Comparison of ENCODE assay signal across 14 cellular contexts in the genomic region with DNA sequence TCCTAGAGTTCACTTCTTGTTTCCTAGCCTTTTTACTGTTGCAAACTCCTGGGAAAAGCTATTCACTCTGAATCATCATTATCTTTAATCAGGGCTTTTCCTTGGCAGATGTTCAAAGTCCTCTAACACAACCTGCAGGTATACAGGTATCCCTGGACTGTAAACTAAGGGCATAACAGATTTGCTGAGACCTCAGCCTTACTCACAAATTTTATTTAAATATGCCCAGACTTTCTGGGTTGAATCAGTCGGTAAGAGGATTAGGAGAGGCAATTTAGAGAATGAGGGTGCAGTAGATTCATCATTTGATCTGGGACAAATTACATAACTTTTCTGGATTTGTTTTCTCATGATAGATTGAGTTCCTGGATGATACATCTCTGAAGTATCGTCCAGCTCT. TPM values are rescaled to one million over a fixed set of nuclear protein-coding genes. Genes with fewer than 3 reads are reported as not detected.
A peak's percentile ranks its signal among the peaks of the same experiment; 100 is the strongest.
DNase-seq lines count a peak whose midpoint lies in the region; ATAC-seq, FAIRE-seq and TF ChIP-seq lines count a peak whose summit lies in the region.
"Had no signal": no experiment of that assay in that cellular context is flagged by ENCODE, and none has a peak within 500 bp of the region (broad histone marks: within the 10 kb centered on the region; RNA-seq: fewer than 3 reads in every experiment).

No MANE protein-coding gene starts in this region.

- CTCF ChIA-PET in activated naive CD4-positive, alpha-beta T cell treated with anti-CD3 and anti-CD28 coated beads, Interleukin-2, amount 10 ng/mL, durations not matched to agents 7 days and 5 days (lab: Charles Lee): no interaction called here

- H3K36me3 Mint-ChIP-seq in activated naive CD4-positive, alpha-beta T cell treated with anti-CD3 and anti-CD28 coated beads, Interleukin-2, amount 10 ng/mL, durations not matched to agents 7 days and 5 days: peaks cover 29% of the 10 kb centered on the region
- H3K36me3 Mint-ChIP-seq in glutamatergic neuron (ENCODE audit: unreplicated experiment): peaks cover 7% of the 10 kb centered on the region

- peaks cover 28% of the 10 kb centered on the region for H3K4me1 Mint-ChIP-seq in activated naive CD4-positive, alpha-beta T cell treated with anti-CD3 and anti-CD28 coated beads, Interleukin-2, amount 10 ng/mL, durations not matched to agents 7 days and 5 days
- H3K4me1 Mint-ChIP-seq in glutamatergic neuron (ENCODE audit: low read depth, unreplicated experiment): peaks cover 3% of the 10 kb centered on the region

- H3K4me3 Mint-ChIP-seq in activated naive CD4-positive, alpha-beta T cell treated with anti-CD3 and anti-CD28 coated beads, Interleukin-2, amount 10 ng/mL, durations not matched to agents 7 days and 5 days: peak overlapping the region; percentile 40
- H3K4me3 Mint-ChIP-seq in glutamatergic neuron (ENCODE audit: unreplicated experiment): no peak overlapping the region
- H3K4me3 Mint-ChIP-seq: activated naive CD4-positive, alpha-beta T cell treated with anti-CD3 and anti-CD28 coated beads, Interleukin-2, amount 50 U/mL, for 24 hours had no signal

- H3K9me3 ChIP-seq in small intestine (ENCODE audit: control insufficient read depth, low read depth): no peaks in the 10 kb centered on the region
- H3K9me3 ChIP-seq: upper lobe of left lung had no signal

- H3K4me1 ChIP-seq in small intestine (ENCODE audit: control insufficient read depth in 2 of 2, insufficient read depth in 1 of 2, low read depth in 1 of 2, low read length in 1 of 2): peaks cover 0 to 3% of the 10 kb centered on the region in 2 donors

- H3K27ac ChIP-seq in VCaP (peak overlapping the region; percentile 95), small intestine (ENCODE audit: low read depth in 1 of 2, low read length in 1 of 2) (peak overlapping the region in 1 of 2 donors; percentile 24)

- no peak overlapping the region for H3K4me3 ChIP-seq in foreskin fibroblast (ENCODE audit: low read depth in 1 of 2, low read length in 2 of 2)
- H3K4me3 ChIP-seq in small intestine (ENCODE audit: low read depth in 1 of 2, low read length in 2 of 2): no peak overlapping the region
- H3K4me3 ChIP-seq: upper lobe of left lung had no signal

- DNase-seq in activated naive CD4-positive, alpha-beta T cell treated with anti-CD3 and anti-CD28 coated beads, Interleukin-2, amount 10 ng/mL, durations not matched to agents 7 days and 5 days: no peak
- no peak for DNase-seq in activated naive CD4-positive, alpha-beta T cell (lab: John Stamatoyannopoulos, UW)
- DNase-seq in foreskin fibroblast (peak; percentile 29 to 56), small intestine (peak; percentile 89), glutamatergic neuron (no peak), NCI-H146 (lab: John Stamatoyannopoulos, UW) (no peak)
- DNase-seq: NCI-H1436 treated with DMSO at 0.1 percent for 48 hours; NCI-H524; RPMI8226; stimulated activated CD4-positive, alpha-beta T cell treated with anti-CD3 and anti-CD28 coated beads, Interleukin-2, amount 100 ng/mL, for 24 hours had no signal

- H3K9me3 Mint-ChIP-seq in activated naive CD4-positive, alpha-beta T cell treated with anti-CD3 and anti-CD28 coated beads, Interleukin-2, amount 10 ng/mL, durations not matched to agents 7 days and 5 days: peaks cover 9% of the 10 kb centered on the region
- peaks cover 15% of the 10 kb centered on the region for H3K9me3 Mint-ChIP-seq in glutamatergic neuron (ENCODE audit: unreplicated experiment)

- no peaks in the 10 kb centered on the region for H3K36me3 ChIP-seq in small intestine (ENCODE audit: control insufficient read depth in 2 of 2, insufficient read depth in 2 of 2, low read length in 2 of 2)
- H3K36me3 ChIP-seq: upper lobe of left lung had no signal

- 24 to 53% (median 41%) methylated on average over 2 of the region's 2 CpGs for WGBS in small intestine, 3 donors

- FAIRE-seq in small intestine (lab: Jason Lieb, UNC): no peak

- no peaks in the 10 kb centered on the region for H3K27me3 ChIP-seq in small intestine (ENCODE audit: control insufficient read depth in 2 of 2, insufficient read depth in 2 of 2, low read length in 2 of 2)
- H3K27me3 ChIP-seq: upper lobe of left lung had no signal

- no peak for TF ChIP-seq CTCF in VCaP (conservative IDR thresholded peaks at IDR 0.05)
- no peak for TF ChIP-seq CTCF in foreskin fibroblast (IDR thresholded peaks at IDR 0.05; ENCODE audit: low read depth, low read length)
- no peak for TF ChIP-seq CTCF in glutamatergic neuron (IDR thresholded peaks at IDR 0.05; ENCODE audit: partially characterized antibody, unreplicated experiment)

- no peaks in the 10 kb centered on the region for H3K27me3 Mint-ChIP-seq in activated naive CD4-positive, alpha-beta T cell treated with anti-CD3 and anti-CD28 coated beads, Interleukin-2, amount 10 ng/mL, durations not matched to agents 7 days and 5 days
- peaks cover 9% of the 10 kb centered on the region for H3K27me3 Mint-ChIP-seq in glutamatergic neuron (ENCODE audit: unreplicated experiment)
- H3K27me3 Mint-ChIP-seq: activated naive CD4-positive, alpha-beta T cell treated with anti-CD3 and anti-CD28 coated beads, Interleukin-2, amount 50 U/mL, for 24 hours had no signal

- ATAC-seq in GM21619 (IDR thresholded peaks at IDR 0.05; ENCODE audit: unreplicated experiment): no peak

- H3K27ac Mint-ChIP-seq in activated naive CD4-positive, alpha-beta T cell treated with anti-CD3 and anti-CD28 coated beads, Interleukin-2, amount 10 ng/mL, durations not matched to agents 7 days and 5 days: peak overlapping the region; percentile 74
- no peak overlapping the region for H3K27ac Mint-ChIP-seq in glutamatergic neuron (ENCODE audit: unreplicated experiment)
- H3K27ac Mint-ChIP-seq: activated naive CD4-positive, alpha-beta T cell treated with anti-CD3 and anti-CD28 coated beads, Interleukin-2, amount 50 U/mL, for 24 hours had no signal

RNA-seq across cellular contexts. Expression of gene FOXN2, which starts 2.4 kb away (rescaled TPM):
- polyA plus RNA-seq in small intestine: 1 to 10 TPM; 4.3 to 7.2 (median 6.3) TPM
- 60.3 TPM for total RNA-seq in glutamatergic neuron (ENCODE audit: unreplicated experiment)

Comparison
In these comparisons a context has a peak if more than half of its experiments do, and no peak if none do; other contexts are left out.
1. DNase-seq: peak in foreskin fibroblast (2 of 2) and small intestine (single experiment); none in activated naive CD4-positive, alpha-beta T cell treated with anti-CD3 and anti-CD28 coated beads, Interleukin-2, amount 10 ng/mL, durations not matched to agents 7 days and 5 days (single experiment), activated naive CD4-positive, alpha-beta T cell (0 of 4), glutamatergic neuron (single experiment) and NCI-H146 (single experiment).